Comparison of ENCODE assay signal across 3 cellular contexts in genomic region chr1:160731564-160732349, GRCh38. TPM values are rescaled to one million over a fixed set of nuclear protein-coding genes. Genes with fewer than 3 reads are reported as not detected.
"Had no signal": no experiment of that assay in that cellular context is flagged by ENCODE, and none has a peak within 500 bp of the region (broad histone marks: within the 10 kb centered on the region; RNA-seq: fewer than 3 reads in every experiment).

No MANE protein-coding gene starts in this region.

RNA-seq across cellular contexts. Expression of gene SLAMF7, which starts 7.3 kb away (rescaled TPM):
- total RNA-seq: fibroblast of lung, smooth muscle cell had no signal

RNA-seq across cellular contexts. Expression of gene CD48, which starts 20.1 kb away (rescaled TPM):
- total RNA-seq: fibroblast of lung, mammary epithelial cell, smooth muscle cell had no signal
